ENCODE assay signal across 7 cellular contexts in genomic region chr1:110211503-110212164, GRCh38. TPM values are rescaled to one million over a fixed set of nuclear protein-coding genes. Genes with fewer than 3 reads are reported as not detected.
A peak's percentile ranks its signal among the peaks of the same experiment; 100 is the strongest.
DNase-seq lines count a peak whose midpoint lies in the region; TF ChIP-seq lines count a peak whose summit lies in the region.

No MANE protein-coding gene starts in this region.

- TF ChIP-seq CTCF in HFF-Myc (IDR thresholded peaks at IDR 0.05; ENCODE audit: low read depth, low read length, missing control alignments) (no peak), fibroblast of villous mesenchyme (IDR thresholded peaks at IDR 0.05; ENCODE audit: insufficient read depth, low read depth, low read length) (no peak)

- H3K4me3 ChIP-seq in HFF-Myc (replicated peaks; ENCODE audit: low read depth, low read length): peak overlapping the region; percentile 43
- H3K4me3 ChIP-seq in fibroblast of villous mesenchyme (ENCODE audit: low read depth, low read length): peak overlapping the region; percentile 60
- H3K4me3 ChIP-seq in skin epidermis: peak overlapping the region; percentile 60 to 90 (median 68)

- DNase-seq in HFF-Myc (ENCODE audit: extremely low read depth, low read depth): no peak
- DNase-seq in activated CD4-positive, alpha-beta T cell treated with anti-CD3 and anti-CD28 coated beads for 48 hours: peak; percentile 60
- DNase-seq in fibroblast of villous mesenchyme (ENCODE audit: low read depth): no peak
- no peak for DNase-seq in NCI-H1930 (lab: John Stamatoyannopoulos, UW)
- no peak for DNase-seq in HPDE6-E6E7 (ENCODE audit: extremely low spot score)
- no peak for DNase-seq in NCI-H2196 treated with DMSO at 0.1 percent for 48 hours (lab: John Stamatoyannopoulos, UW; ENCODE audit: unreplicated experiment)

- H3K27ac ChIP-seq in skin epidermis: peak overlapping the region in 10 of 21 experiments; percentile 0 to 92 (median 86)

RNA-seq across cellular contexts. Expression of gene KCNC4, which starts 1.5 kb away (rescaled TPM):
- 0.64 and 1.7 TPM in 2 replicates for total RNA-seq in fibroblast of villous mesenchyme
